Comparison of ENCODE assay signal across 20 cellular contexts in genomic region chr3:194941956-194942483, GRCh38.
"Had no signal": no experiment of that assay in that cellular context is flagged by ENCODE, and none has a peak within 500 bp of the region (broad histone marks: within the 10 kb centered on the region; RNA-seq: fewer than 3 reads in every experiment).

No MANE protein-coding gene starts in this region.

- H3K4me3 ChIP-seq: adrenal gland, left lung, ovary, sigmoid colon, stomach, upper lobe of left lung had no signal

- H3K9me3 Mint-ChIP-seq: activated naive CD4-positive, alpha-beta T cell treated with anti-CD3 and anti-CD28 coated beads, Interleukin-2, amount 50 U/mL, for 72 hours; activated T-helper 1 cell treated with anti-CD3 and anti-CD28 coated beads, Interleukin-12 subunit alpha, Interleukin-12 subunit beta, Interleukin-2, Interleukin-4 antibody, amounts not matched to agents 30 ng/mL and 10 ng/mL and 1 ng/mL, durations not matched to agents 14 hours and 24 hours and 36 hours; effector memory CD8-positive, alpha-beta T cell; neural crest cell; stimulated activated effector memory CD8-positive, alpha-beta T cell treated with anti-CD3 and anti-CD28 coated beads, Interleukin-12 subunit alpha, Interleukin-12 subunit beta, amount 100 ng/mL, for 72 hours had no signal

- ATAC-seq: activated naive CD4-positive, alpha-beta T cell treated with anti-CD3 and anti-CD28 coated beads, Interleukin-2, amount 50 U/mL, for 72 hours; stimulated activated effector memory CD8-positive, alpha-beta T cell treated with anti-CD3 and anti-CD28 coated beads, Interleukin-12 subunit alpha, Interleukin-12 subunit beta, amount 100 ng/mL, for 72 hours had no signal

- H3K27ac ChIP-seq: adrenal gland, epithelial cell of prostate, ovary, sigmoid colon, stomach, upper lobe of left lung had no signal

- DNase-seq: activated CD4-positive, alpha-beta T cell treated with anti-CD3 and anti-CD28 coated beads, Interleukin-2, amount 50 U/mL, for 1 hour; activated CD4-positive, CD25-positive, alpha-beta regulatory T cell treated with anti-CD3 and anti-CD28 coated beads, Interleukin-2, amount 50 U/mL, for 72 hours; activated gamma-delta T cell treated with Interleukin-2 at 50 U/mL for 16 hours; activated T-cell treated with anti-CD3 and anti-CD28 coated beads for 4 hours; effector memory CD8-positive, alpha-beta T cell; foreskin melanocyte; glutamatergic neuron; hypothalamus; left lung; ovary; sigmoid colon; stimulated activated CD4-positive, alpha-beta T cell treated with anti-CD3 and anti-CD28 coated beads, Interleukin-4, amount 100 ng/mL, for 24 hours; stomach had no signal

- H3K36me3 Mint-ChIP-seq: activated naive CD4-positive, alpha-beta T cell treated with anti-CD3 and anti-CD28 coated beads, Interleukin-2, amount 50 U/mL, for 72 hours had no signal

- H3K9me3 ChIP-seq: adrenal gland, left lung, ovary, sigmoid colon, stomach, upper lobe of left lung had no signal

- H3K4me1 Mint-ChIP-seq: neural crest cell; stimulated activated effector memory CD8-positive, alpha-beta T cell treated with anti-CD3 and anti-CD28 coated beads, Interleukin-12 subunit alpha, Interleukin-12 subunit beta, amount 100 ng/mL, for 72 hours had no signal

- H3K4me1 ChIP-seq: upper lobe of left lung had no signal

- H3K4me3 Mint-ChIP-seq: activated T-helper 1 cell treated with anti-CD3 and anti-CD28 coated beads, Interleukin-12 subunit alpha, Interleukin-12 subunit beta, Interleukin-2, Interleukin-4 antibody, amounts not matched to agents 30 ng/mL and 10 ng/mL and 1 ng/mL, durations not matched to agents 14 hours and 24 hours and 36 hours; effector memory CD8-positive, alpha-beta T cell; neural crest cell; stimulated activated effector memory CD8-positive, alpha-beta T cell treated with anti-CD3 and anti-CD28 coated beads, Interleukin-12 subunit alpha, Interleukin-12 subunit beta, amount 100 ng/mL, for 72 hours had no signal

- H3K27ac Mint-ChIP-seq: activated T-helper 1 cell treated with anti-CD3 and anti-CD28 coated beads, Interleukin-12 subunit alpha, Interleukin-12 subunit beta, Interleukin-2, Interleukin-4 antibody, amounts not matched to agents 30 ng/mL and 10 ng/mL and 1 ng/mL, durations not matched to agents 14 hours and 24 hours and 36 hours; effector memory CD8-positive, alpha-beta T cell; stimulated activated effector memory CD8-positive, alpha-beta T cell treated with anti-CD3 and anti-CD28 coated beads, Interleukin-12 subunit alpha, Interleukin-12 subunit beta, amount 100 ng/mL, for 72 hours had no signal

- H3K36me3 ChIP-seq: adrenal gland, left lung, ovary, sigmoid colon, stomach, upper lobe of left lung had no signal

- H3K27me3 ChIP-seq: adrenal gland, left lung, ovary, sigmoid colon, stomach, upper lobe of left lung had no signal
